Comparison of ENCODE assay signal across 22 cellular contexts in the genomic region with DNA sequence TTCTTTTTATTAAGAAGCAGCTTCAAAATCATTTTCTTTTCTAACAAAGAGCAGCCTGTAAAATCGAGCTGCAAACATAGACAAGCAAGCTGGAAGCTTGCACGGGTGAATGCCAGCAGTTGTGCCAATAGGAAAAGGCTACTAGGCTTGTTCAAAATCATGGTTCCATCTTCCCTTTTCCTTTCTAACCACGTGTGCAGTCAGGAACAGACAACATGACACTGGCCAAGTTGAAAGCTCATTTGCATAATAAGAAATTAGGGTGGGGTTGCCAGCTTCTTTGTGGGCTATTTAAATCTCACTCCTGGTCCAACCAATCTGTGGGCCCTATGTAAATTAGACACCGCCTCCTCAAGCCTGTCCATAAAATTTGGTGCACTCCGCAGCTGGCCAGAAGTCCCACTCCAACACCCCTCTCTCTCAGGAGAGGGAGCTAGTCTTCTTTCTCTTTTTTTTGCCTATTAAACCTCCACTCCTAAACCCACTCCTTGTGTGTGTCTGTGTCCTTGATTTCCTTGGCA.
DNase-seq lines count a peak whose midpoint lies in the region; ATAC-seq and TF ChIP-seq lines count a peak whose summit lies in the region.
"Had no signal": no experiment of that assay in that cellular context is flagged by ENCODE, and none has a peak within 500 bp of the region (broad histone marks: within the 10 kb centered on the region; RNA-seq: fewer than 3 reads in every experiment).

No MANE protein-coding gene starts in this region.

- DNase-seq in ELF-1 (ENCODE audit: low read depth, low spot score) (peak; percentile 49), MG63 (peak; percentile 36), OCI-M1 (lab: John Stamatoyannopoulos, UW) (peak; percentile 89), medulla oblongata (ENCODE audit: extremely low spot score) (peak; percentile 56)
- DNase-seq in activated CD4-positive, alpha-beta T cell treated with anti-CD3 and anti-CD28 coated beads for 4 hours: no peak
- DNase-seq: activated CD4-positive, alpha-beta T cell treated with anti-CD3 and anti-CD28 coated beads, Interleukin-2, amount 50 U/mL, for 1 hour; activated CD8-positive, alpha-beta memory T cell treated with anti-CD3 and anti-CD28 coated beads, Interleukin-2, amount 50 U/mL, for 4 hours; activated effector memory CD4-positive, alpha-beta T cell treated with Interleukin-2 at 50 U/mL for 16 hours; activated naive CD8-positive, alpha-beta T cell treated with anti-CD3 and anti-CD28 coated beads, Interleukin-2, amount 50 U/mL, for 24 hours; cortex of kidney; EL; GM23248; kidney glomerular epithelial cell; natural killer cell; NCI-H1092; NCI-H2107; stimulated activated CD4-positive, alpha-beta T cell treated with anti-CD3 and anti-CD28 coated beads, Interleukin-1b, Interleukin-23, amount 100 ng/mL, for 48 hours had no signal

- H3K36me3 ChIP-seq in MG63: no peaks in the 10 kb centered on the region
- no peaks in the 10 kb centered on the region for H3K36me3 ChIP-seq in gastroesophageal sphincter

- WGBS in gastroesophageal sphincter (ENCODE audit: low coverage in 1 of 2), 2 donors: 53 to 64% methylated on average over 5 of the region's 5 CpGs

- ATAC-seq in gastroesophageal sphincter: no peak
- ATAC-seq in GM21576 (IDR thresholded peaks at IDR 0.05; ENCODE audit: unreplicated experiment): no peak
- no peak for ATAC-seq in GM18502 (IDR thresholded peaks at IDR 0.05; ENCODE audit: poor library complexity, unreplicated experiment)
- ATAC-seq: activated naive CD8-positive, alpha-beta T cell treated with anti-CD3 and anti-CD28 coated beads, Interleukin-2, amount 50 U/mL, for 24 hours; natural killer cell had no signal

- H3K4me3 ChIP-seq in MG63 (no peak overlapping the region), gastroesophageal sphincter (no peak overlapping the region)
- H3K4me3 ChIP-seq: GM23248 had no signal

- no peak overlapping the region for H3K27ac ChIP-seq in gastroesophageal sphincter
- H3K27ac ChIP-seq: GM23248, parathyroid adenoma, RWPE1 had no signal

- no peaks in the 10 kb centered on the region for H3K9me3 ChIP-seq in MG63
- H3K9me3 ChIP-seq in gastroesophageal sphincter: no peaks in the 10 kb centered on the region

- H3K27me3 ChIP-seq in MG63: no peaks in the 10 kb centered on the region
- H3K27me3 ChIP-seq in gastroesophageal sphincter: no peaks in the 10 kb centered on the region

- no peak for TF ChIP-seq CTCF in gastroesophageal sphincter (IDR thresholded peaks at IDR 0.05)

- H3K4me1 ChIP-seq in gastroesophageal sphincter: no peaks in the 10 kb centered on the region
- H3K4me1 ChIP-seq: parathyroid adenoma had no signal

- TF ChIP-seq POLR2A in gastroesophageal sphincter (IDR thresholded peaks at IDR 0.05): no peak

- TF ChIP-seq EP300 in gastroesophageal sphincter (IDR thresholded peaks at IDR 0.05): no peak

Comparison
In these comparisons a context has a peak if more than half of its experiments do, and no peak if none do; other contexts are left out.
1. DNase-seq: peak in ELF-1 (single experiment), MG63 (single experiment), OCI-M1 (single experiment) and medulla oblongata (single experiment); none in activated CD4-positive, alpha-beta T cell treated with anti-CD3 and anti-CD28 coated beads for 4 hours (0 of 2).